In genomic region chr2:37523861-37524362, GRCh38 we compare ENCODE assay signal across 8 cellular contexts.
DNase-seq lines count a peak whose midpoint lies in the region; ATAC-seq, FAIRE-seq and TF ChIP-seq lines count a peak whose summit lies in the region.

No MANE protein-coding gene starts in this region.

- H3K79me2 ChIP-seq in K562 (ENCODE audit: control insufficient read depth, insufficient read depth, low read length): no peaks in the 10 kb centered on the region

- H3K27ac ChIP-seq in K562 (ENCODE audit: extremely low read depth, low read depth, low read length) (no peak overlapping the region), left lung (peak overlapping the region; percentile 35 to 70), tibial artery (peak overlapping the region; percentile 44 to 70)

- 1% methylated on average over 5 of the region's 5 CpGs for WGBS in K562 (ENCODE audit: insufficient coverage, low coverage, missing lambda C conversion rate)

- in situ Hi-C loops in K562 (cut with MboI): no loop called here

- H3K4me3 ChIP-seq in K562 (no peak overlapping the region), left lung (no peak overlapping the region), tibial artery (no peak overlapping the region)

- CTCF ChIA-PET in K562 (lab: Yijun Ruan, JAX; ENCODE audit: low intra/inter-chr PET ratio): no interaction called here

- TF ChIP-seq POLR2A in K562 (conservative IDR thresholded peaks at IDR 0.05): no peak
- TF ChIP-seq POLR2A in GM12892 (IDR thresholded peaks at IDR 0.05; ENCODE audit: low read depth, low read length): no peak

- BruUV-seq in K562 (replicated peaks; lab: Mats Ljungman, UMichigan): no TSS peak

- H3K36me3 ChIP-seq in K562 (ENCODE audit: control insufficient read depth, insufficient read depth, low read length) (no peaks in the 10 kb centered on the region), left lung (no peaks in the 10 kb centered on the region), tibial artery (no peaks in the 10 kb centered on the region)

- H3K27me3 ChIP-seq in K562 (ENCODE audit: control insufficient read depth in 2 of 2, insufficient read depth in 2 of 2, low read length in 2 of 2): no peaks in the 10 kb centered on the region
- H3K27me3 ChIP-seq in left lung: no peaks in the 10 kb centered on the region
- H3K27me3 ChIP-seq in tibial artery: no peaks in the 10 kb centered on the region

- intact Hi-C loops in K562 (cut with micrococcal nuclease) (no loop called here), left lung (cut with DNase I) (no loop called here), tibial artery (cut with DNase I; ENCODE audit: low total_unique reads) (no loop called here)

- no peak for TF ChIP-seq CTCF in K562 (IDR thresholded peaks at IDR 0.05 in 2 of 3, conservative IDR thresholded peaks at IDR 0.05 in 1 of 3; ENCODE audit: insufficient read depth in 2 of 3, low read depth in 1 of 3, low read length in 3 of 3)
- TF ChIP-seq CTCF in left lung (IDR thresholded peaks at IDR 0.05): no peak
- no peak for TF ChIP-seq CTCF in tibial artery (IDR thresholded peaks at IDR 0.05)

- H2AFZ ChIP-seq in K562 (ENCODE audit: low read depth, low read length): peak overlapping the region; percentile 44

- peak; percentile 9 for DNase-seq in M059J (ENCODE audit: low read depth)
- DNase-seq in K562 (ENCODE audit: extremely low read depth in 1 of 4, low spot score in 3 of 4): no peak
- peak in 1 of 2 donors; percentile 34 for DNase-seq in left lung
- peak; percentile 65 to 71 for DNase-seq in tibial artery
- no peak for DNase-seq in kidney glomerular epithelial cell (lab: John Stamatoyannopoulos, UW)
- DNase-seq in GM12892 (ENCODE audit: insufficient read length): no peak
- DNase-seq in DMS79 treated with DMSO at 0.1 percent for 48 hours (lab: John Stamatoyannopoulos, UW): no peak

- POLR2A ChIA-PET in K562 (lab: Yijun Ruan, JAX): interaction anchor here (0.6 kb wide), 1 partner anchor 92 kb away, joined by 3 read pairs; no protein-coding TSS in a partner anchor

- FAIRE-seq in K562 (lab: Jason Lieb, UNC): peak; percentile 15
- FAIRE-seq in GM12892 (lab: Jason Lieb, UNC): no peak

- H3K9me3 ChIP-seq in K562 (replicated peaks; ENCODE audit: control insufficient read depth, insufficient read depth, low read depth, low read length): no peaks in the 10 kb centered on the region
- H3K9me3 ChIP-seq in left lung: no peaks in the 10 kb centered on the region
- no peaks in the 10 kb centered on the region for H3K9me3 ChIP-seq in tibial artery

- TF ChIP-seq EP300 in K562 (IDR thresholded peaks at IDR 0.05; ENCODE audit: low read length): no peak

- H4K20me1 ChIP-seq in K562 (replicated peaks; ENCODE audit: control insufficient read depth, insufficient read depth, low read length): no peaks in the 10 kb centered on the region

- TF ChIP-seq RAD21 in K562 (CRISPR knock-in tag; conservative IDR thresholded peaks at IDR 0.05 in 1 of 2, IDR thresholded peaks at IDR 0.05 in 1 of 2): no peak

- H3K9ac ChIP-seq in K562 (ENCODE audit: insufficient read depth in 1 of 2, low read depth in 2 of 2, low read length in 2 of 2): no peak overlapping the region

- no peaks in the 10 kb centered on the region for H3K9me1 ChIP-seq in K562 (ENCODE audit: control insufficient read depth, insufficient read depth, low read length)

- H3K4me1 ChIP-seq in K562 (replicated peaks in 1 of 2; ENCODE audit: control insufficient read depth in 2 of 2, insufficient read depth in 2 of 2, low read length in 2 of 2) (no peaks in the 10 kb centered on the region; a peak in 1 of 5 replicates), left lung (peaks cover 11 to 17% of the 10 kb centered on the region in 2 donors), tibial artery (peaks cover 0 to 37% (median 14%) of the 10 kb centered on the region in 4 donors)

- ATAC-seq in K562 (no peak), left lung (peak; percentile 89), GM18873 (IDR thresholded peaks at IDR 0.05; ENCODE audit: low FRiP score, unreplicated experiment) (no peak)

- no peak overlapping the region; the same call in 1 of the 2 replicates for H3K4me2 ChIP-seq in K562 (ENCODE audit: insufficient read depth, low read length)

TF ChIP-seq in K562, 482 proteins besides CTCF, POLR2A, EP300 and RAD21:
- TF ChIP-seq ZNF589 (CRISPR knock-in tag; IDR thresholded peaks at IDR 0.05; ENCODE audit: low read depth) (peak; percentile 68; the same call in 1 of the 2 replicates), ASH1L (IDR thresholded peaks at IDR 0.05; ENCODE audit: borderline replicate concordance, low read depth, partially characterized antibody) (no peak), ZNF121 (CRISPR knock-in tag; conservative IDR thresholded peaks at IDR 0.05) (no peak), CEBPB (tag; IDR thresholded peaks at IDR 0.05) (peak; percentile 81), PRMT5 (CRISPR knock-in tag; IDR thresholded peaks at IDR 0.05) (no peak), ZNF133 (CRISPR knock-in tag; IDR thresholded peaks at IDR 0.05) (no peak), ZNF175 (CRISPR knock-in tag; IDR thresholded peaks at IDR 0.05; ENCODE audit: low read depth) (peak; percentile 64; the same call in 1 of the 2 replicates), KDM2B (CRISPR knock-in tag; IDR thresholded peaks at IDR 0.05) (no peak), FOSL1 (tag; conservative IDR thresholded peaks at IDR 0.05) (peak; percentile 31), TCF7L2 (IDR thresholded peaks at IDR 0.05; ENCODE audit: low read depth, low read length) (no peak), L3MBTL2 (IDR thresholded peaks at IDR 0.05) (peak; percentile 41; the same call in 1 of the 2 replicates), CEBPG (CRISPR knock-in tag; IDR thresholded peaks at IDR 0.05) (no peak), CEBPG (tag; conservative IDR thresholded peaks at IDR 0.05 in 1 of 2, IDR thresholded peaks at IDR 0.05 in 1 of 2) (peak; percentile 88 to 94), ZNF766 (CRISPR knock-in tag; conservative IDR thresholded peaks at IDR 0.05) (peak; percentile 61; the same call in 1 of the 2 replicates), KLF16 (IDR thresholded peaks at IDR 0.05) (no peak), HNRNPK (IDR thresholded peaks at IDR 0.05; ENCODE audit: low read depth, low read length, poor library complexity, severe bottlenecking) (no peak)
- TF ChIP-seq, protein P1, sequence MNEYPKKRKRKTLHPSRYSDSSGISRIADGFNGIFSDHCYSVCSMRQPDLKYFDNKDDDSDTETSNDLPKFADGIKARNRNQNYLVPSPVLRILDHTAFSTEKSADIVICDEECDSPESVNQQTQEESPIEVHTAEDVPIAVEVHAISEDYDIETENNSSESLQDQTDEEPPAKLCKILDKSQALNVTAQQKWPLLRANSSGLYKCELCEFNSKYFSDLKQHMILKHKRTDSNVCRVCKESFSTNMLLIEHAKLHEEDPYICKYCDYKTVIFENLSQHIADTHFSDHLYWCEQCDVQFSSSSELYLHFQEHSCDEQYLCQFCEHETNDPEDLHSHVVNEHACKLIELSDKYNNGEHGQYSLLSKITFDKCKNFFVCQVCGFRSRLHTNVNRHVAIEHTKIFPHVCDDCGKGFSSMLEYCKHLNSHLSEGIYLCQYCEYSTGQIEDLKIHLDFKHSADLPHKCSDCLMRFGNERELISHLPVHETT (CRISPR knock-in tag; conservative IDR thresholded peaks at IDR 0.05 in 1 of 2, IDR thresholded peaks at IDR 0.05 in 1 of 2): peak in 1 of 2 experiments; percentile 54; a peak in 2 of 4 replicates
TF ChIP-seq in K562: peak in this region for 8.

Comparison
In these comparisons a context has a peak if more than half of its experiments do, and no peak if none do; other contexts are left out.
1. DNase-seq: peak in M059J (single experiment) and tibial artery (2 of 2); none in K562 (0 of 4), kidney glomerular epithelial cell (single experiment), GM12892 (single experiment) and DMS79 treated with DMSO at 0.1 percent for 48 hours (single experiment).